ENCODE assay signal across 18 cellular contexts in the genomic region with DNA sequence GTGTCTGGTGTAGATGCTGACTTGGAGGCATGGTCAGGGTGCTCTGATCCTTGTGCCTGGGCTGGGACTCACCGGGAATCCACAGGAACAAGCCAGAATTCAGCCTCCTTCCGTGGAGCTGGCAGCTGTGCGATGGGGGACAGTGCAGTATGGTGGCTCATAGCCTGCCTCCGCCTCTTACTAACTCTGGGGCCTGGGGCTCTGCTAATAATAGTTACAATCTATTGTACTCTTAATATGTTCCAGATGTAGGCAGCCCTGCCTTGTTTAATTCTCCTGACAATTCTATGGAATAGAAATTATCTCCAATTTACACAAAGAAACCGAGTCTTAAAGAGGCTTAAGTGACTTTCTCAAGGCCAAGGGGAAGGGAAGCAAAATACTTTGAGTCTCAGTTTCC.
"Had no signal": no experiment of that assay in that cellular context is flagged by ENCODE, and none has a peak within 500 bp of the region (broad histone marks: within the 10 kb centered on the region; RNA-seq: fewer than 3 reads in every experiment).

No MANE protein-coding gene starts in this region.

- H3K36me3 Mint-ChIP-seq: stimulated activated memory B cell treated with anti-CD40 and anti-IgM and Interleukin-4, amounts not matched to agents 10 μg/mL and 1 μg/mL and 100 μg/mL, for 72 hours had no signal

- H3K4me1 Mint-ChIP-seq: stimulated activated memory B cell treated with anti-CD40 and anti-IgM and Interleukin-4, amounts not matched to agents 10 μg/mL and 1 μg/mL and 100 μg/mL, for 72 hours had no signal

- H3K4me3 ChIP-seq: breast epithelium, sigmoid colon, thoracic aorta had no signal

- H3K9me3 Mint-ChIP-seq: activated CD4-positive, alpha-beta T cell treated with anti-CD3 and anti-CD28 coated beads, Interleukin-2, amount 10 ng/mL, durations not matched to agents 7 days and 5 days; activated T-cell treated with anti-CD3 and anti-CD28 coated beads, Interleukin-2, amount 50 U/mL, for 4 hours; stimulated activated memory B cell treated with anti-CD40 and anti-IgM and Interleukin-4, amounts not matched to agents 10 μg/mL and 1 μg/mL and 100 μg/mL, for 72 hours; T-helper 1 cell treated with Interleukin-12 subunit alpha and Interleukin-12 subunit beta and Interleukin-4 antibody, amounts not matched to agents 30 μg/mL and 1 μg/mL, for 36 hours had no signal

- ATAC-seq: activated CD4-positive, CD25-positive, alpha-beta regulatory T cell treated with anti-CD3 and anti-CD28 coated beads, Interleukin-2, amount 50 U/mL, for 24 hours; activated T-cell treated with anti-CD3 and anti-CD28 coated beads, Interleukin-2, amount 50 U/mL, for 4 hours; left cardiac atrium; naive thymus-derived CD4-positive, alpha-beta T cell; stimulated activated memory B cell treated with anti-CD40 and anti-IgM and Interleukin-4, amounts not matched to agents 10 μg/mL and 1 μg/mL and 100 μg/mL, for 72 hours had no signal

- DNase-seq: activated CD4-positive, alpha-beta T cell treated with anti-CD3 and anti-CD28 coated beads, Interleukin-2, amount 10 ng/mL, durations not matched to agents 7 days and 5 days; activated CD8-positive, alpha-beta memory T cell treated with anti-CD3 and anti-CD28 coated beads, Interleukin-2, amount 50 U/mL, for 4 hours; activated effector memory CD4-positive, alpha-beta T cell treated with anti-CD3 and anti-CD28 coated beads, Interleukin-2, amount 50 U/mL, for 16 hours; activated naive CD4-positive, alpha-beta T cell treated with anti-CD3 and anti-CD28 coated beads, Interleukin-2, amount 50 U/mL, for 16 hours; activated T-cell treated with anti-CD3 and anti-CD28 coated beads, Interleukin-2, amount 50 U/mL, for 4 hours; cerebellar nuclear complex; cortex of kidney; effector CD4-positive, alpha-beta T cell; left cardiac atrium; mesenchymal stem cell; naive thymus-derived CD4-positive, alpha-beta T cell; sigmoid colon; stimulated activated CD4-positive, alpha-beta T cell treated with anti-CD3 and anti-CD28 coated beads, Interleukin-4, amount 100 ng/mL, for 4 hours had no signal

- H3K27ac Mint-ChIP-seq: activated CD4-positive, alpha-beta T cell treated with anti-CD3 and anti-CD28 coated beads, Interleukin-2, amount 10 ng/mL, durations not matched to agents 7 days and 5 days; naive thymus-derived CD4-positive, alpha-beta T cell; stimulated activated memory B cell treated with anti-CD40 and anti-IgM and Interleukin-4, amounts not matched to agents 10 μg/mL and 1 μg/mL and 100 μg/mL, for 72 hours; T-helper 1 cell treated with Interleukin-12 subunit alpha and Interleukin-12 subunit beta and Interleukin-4 antibody, amounts not matched to agents 30 μg/mL and 1 μg/mL, for 36 hours had no signal

- H3K4me3 Mint-ChIP-seq: activated CD4-positive, alpha-beta T cell treated with anti-CD3 and anti-CD28 coated beads, Interleukin-2, amount 10 ng/mL, durations not matched to agents 7 days and 5 days; activated T-cell treated with anti-CD3 and anti-CD28 coated beads, Interleukin-2, amount 50 U/mL, for 4 hours; naive thymus-derived CD4-positive, alpha-beta T cell; stimulated activated memory B cell treated with anti-CD40 and anti-IgM and Interleukin-4, amounts not matched to agents 10 μg/mL and 1 μg/mL and 100 μg/mL, for 72 hours; T-helper 1 cell treated with Interleukin-12 subunit alpha and Interleukin-12 subunit beta and Interleukin-4 antibody, amounts not matched to agents 30 μg/mL and 1 μg/mL, for 36 hours had no signal
